ENCODE assay signal across 22 cellular contexts in genomic region chr6:127808118-127808517, GRCh38.
DNase-seq lines count a peak whose midpoint lies in the region; ATAC-seq and TF ChIP-seq lines count a peak whose summit lies in the region.
"Had no signal": no experiment of that assay in that cellular context is flagged by ENCODE, and none has a peak within 500 bp of the region (broad histone marks: within the 10 kb centered on the region; RNA-seq: fewer than 3 reads in every experiment).

No MANE protein-coding gene starts in this region.

- intact Hi-C loops in activated CD4-positive, alpha-beta T cell treated with anti-CD3 and anti-CD28 coated beads for 36 hours (cut with DNase I, micrococcal nuclease): no loop called here

- no peak overlapping the region for H3K4me3 ChIP-seq in osteoblast (ENCODE audit: insufficient read depth, low read length)
- H3K4me3 ChIP-seq: BLaER1, SJCRH30 had no signal

- no peak for TF ChIP-seq CTCF in osteoblast (IDR thresholded peaks at IDR 0.05; ENCODE audit: extremely low read depth, low read depth, low read length)

- no peak overlapping the region for H3K27ac ChIP-seq in osteoblast (ENCODE audit: low read depth, low read length)
- H3K27ac ChIP-seq: 22Rv1, BLaER1, SJCRH30 had no signal

- peak overlapping the region; percentile 11 for H3K4me3 Mint-ChIP-seq in activated CD4-positive, alpha-beta T cell treated with anti-CD3 and anti-CD28 coated beads for 36 hours
- no peak overlapping the region for H3K4me3 Mint-ChIP-seq in activated naive CD4-positive, alpha-beta T cell treated with anti-CD3 and anti-CD28 coated beads, Interleukin-2, amount 50 U/mL, for 24 hours
- peak overlapping the region; percentile 45 for H3K4me3 Mint-ChIP-seq in activated naive CD8-positive, alpha-beta T cell treated with anti-CD3 and anti-CD28 coated beads, Interleukin-2, amount 50 U/mL, for 24 hours
- peak overlapping the region in 1 of 2 donors; percentile 59 for H3K4me3 Mint-ChIP-seq in stimulated activated naive CD8-positive, alpha-beta T cell treated with anti-CD3 and anti-CD28 coated beads, Interleukin-15, amount 100 ng/mL, for 72 hours
- H3K4me3 Mint-ChIP-seq: H9, HFFc6, IgD-negative memory B cell had no signal

- no peak for DNase-seq in activated CD4-positive, alpha-beta T cell treated with anti-CD3 and anti-CD28 coated beads for 36 hours
- DNase-seq in activated CD4-positive, alpha-beta T cell treated with anti-CD3 and anti-CD28 coated beads, Interleukin-2, amount 50 U/mL, for 4 hours: no peak
- DNase-seq in activated naive CD4-positive, alpha-beta T cell treated with anti-CD3 and anti-CD28 coated beads, Interleukin-2, amount 50 U/mL, for 16 hours: no peak
- DNase-seq in activated naive CD8-positive, alpha-beta T cell treated with anti-CD3 and anti-CD28 coated beads, Interleukin-2, amount 50 U/mL, for 24 hours: no peak
- DNase-seq in stimulated activated naive CD8-positive, alpha-beta T cell treated with anti-CD3 and anti-CD28 coated beads, Interleukin-15, amount 100 ng/mL, for 72 hours: no peak
- DNase-seq in GM19238 (ENCODE audit: insufficient read length, low spot score): no peak
- DNase-seq in osteoblast (ENCODE audit: insufficient read length, low spot score, missing footprints): no peak
- DNase-seq: ACHN, DMS53, GDM1, H9, HFFc6, Karpas-422, NCI-H1694 treated with DMSO at 0.1 percent for 48 hours, NCI-H2081 treated with DMSO at 0.1 percent for 48 hours, NCI-H446, OCI-M1 had no signal

- no peak overlapping the region for H2AFZ ChIP-seq in osteoblast (ENCODE audit: low read length)

- peak overlapping the region; percentile 64 for H3K27ac Mint-ChIP-seq in activated CD4-positive, alpha-beta T cell treated with anti-CD3 and anti-CD28 coated beads for 36 hours
- H3K27ac Mint-ChIP-seq in activated naive CD4-positive, alpha-beta T cell treated with anti-CD3 and anti-CD28 coated beads, Interleukin-2, amount 50 U/mL, for 24 hours: peak overlapping the region; percentile 80
- H3K27ac Mint-ChIP-seq in activated naive CD8-positive, alpha-beta T cell treated with anti-CD3 and anti-CD28 coated beads, Interleukin-2, amount 50 U/mL, for 24 hours: peak overlapping the region; percentile 69
- peak overlapping the region; percentile 69 to 71 for H3K27ac Mint-ChIP-seq in stimulated activated naive CD8-positive, alpha-beta T cell treated with anti-CD3 and anti-CD28 coated beads, Interleukin-15, amount 100 ng/mL, for 72 hours
- H3K27ac Mint-ChIP-seq: H9, HFFc6, IgD-negative memory B cell had no signal

- no peaks in the 10 kb centered on the region for H3K4me1 ChIP-seq in osteoblast (ENCODE audit: insufficient read depth, low read length)
- H3K4me1 ChIP-seq: BLaER1, SJCRH30 had no signal

- H3K9me3 ChIP-seq in osteoblast (ENCODE audit: low read depth, low read length): no peaks in the 10 kb centered on the region
- H3K9me3 ChIP-seq: BLaER1, SJCRH30 had no signal

- H3K27me3 ChIP-seq in osteoblast (ENCODE audit: insufficient read depth, low read length): no peaks in the 10 kb centered on the region
- H3K27me3 ChIP-seq: BLaER1, SJCRH30 had no signal

- no peaks in the 10 kb centered on the region for H3K79me2 ChIP-seq in osteoblast (ENCODE audit: insufficient read depth, low read length)

- no peaks in the 10 kb centered on the region for H3K27me3 Mint-ChIP-seq in activated CD4-positive, alpha-beta T cell treated with anti-CD3 and anti-CD28 coated beads for 36 hours
- no peaks in the 10 kb centered on the region for H3K27me3 Mint-ChIP-seq in activated naive CD4-positive, alpha-beta T cell treated with anti-CD3 and anti-CD28 coated beads, Interleukin-2, amount 50 U/mL, for 24 hours
- H3K27me3 Mint-ChIP-seq in activated naive CD8-positive, alpha-beta T cell treated with anti-CD3 and anti-CD28 coated beads, Interleukin-2, amount 50 U/mL, for 24 hours: no peaks in the 10 kb centered on the region
- no peaks in the 10 kb centered on the region for H3K27me3 Mint-ChIP-seq in stimulated activated naive CD8-positive, alpha-beta T cell treated with anti-CD3 and anti-CD28 coated beads, Interleukin-15, amount 100 ng/mL, for 72 hours

- peaks cover 4% of the 10 kb centered on the region for H3K9me3 Mint-ChIP-seq in activated CD4-positive, alpha-beta T cell treated with anti-CD3 and anti-CD28 coated beads for 36 hours (ENCODE audit: low read depth)
- peaks cover 4% of the 10 kb centered on the region for H3K9me3 Mint-ChIP-seq in activated naive CD4-positive, alpha-beta T cell treated with anti-CD3 and anti-CD28 coated beads, Interleukin-2, amount 50 U/mL, for 24 hours
- H3K9me3 Mint-ChIP-seq in activated naive CD8-positive, alpha-beta T cell treated with anti-CD3 and anti-CD28 coated beads, Interleukin-2, amount 50 U/mL, for 24 hours: no peaks in the 10 kb centered on the region
- H3K9me3 Mint-ChIP-seq in stimulated activated naive CD8-positive, alpha-beta T cell treated with anti-CD3 and anti-CD28 coated beads, Interleukin-15, amount 100 ng/mL, for 72 hours: peaks cover 3 to 4% of the 10 kb centered on the region in 2 donors
- H3K9me3 Mint-ChIP-seq: H9, HFFc6 had no signal

- H3K4me2 ChIP-seq in osteoblast (ENCODE audit: insufficient read depth, low read length): no peak overlapping the region
- H3K4me2 ChIP-seq: BLaER1 had no signal

- H3K36me3 Mint-ChIP-seq in activated CD4-positive, alpha-beta T cell treated with anti-CD3 and anti-CD28 coated beads for 36 hours (ENCODE audit: low read depth): peaks cover 44% of the 10 kb centered on the region
- peaks cover 33% of the 10 kb centered on the region for H3K36me3 Mint-ChIP-seq in activated naive CD4-positive, alpha-beta T cell treated with anti-CD3 and anti-CD28 coated beads, Interleukin-2, amount 50 U/mL, for 24 hours
- H3K36me3 Mint-ChIP-seq in activated naive CD8-positive, alpha-beta T cell treated with anti-CD3 and anti-CD28 coated beads, Interleukin-2, amount 50 U/mL, for 24 hours (ENCODE audit: low read depth): peaks cover 39% of the 10 kb centered on the region
- H3K36me3 Mint-ChIP-seq: IgD-negative memory B cell had no signal

- CTCF ChIA-PET in activated CD4-positive, alpha-beta T cell treated with anti-CD3 and anti-CD28 coated beads for 36 hours (lab: Charles Lee): interaction anchor here (0.8 to 3.6 kb wide), 5 partner anchors 11 to 323 kb away, joined by 3 to 15 read pairs (median 6); no protein-coding TSS in a partner anchor

- H3K36me3 ChIP-seq in osteoblast (ENCODE audit: insufficient read depth, low read length): no peaks in the 10 kb centered on the region
- H3K36me3 ChIP-seq: BLaER1, SJCRH30 had no signal

- H3K4me1 Mint-ChIP-seq in activated CD4-positive, alpha-beta T cell treated with anti-CD3 and anti-CD28 coated beads for 36 hours: peaks cover 86% of the 10 kb centered on the region
- H3K4me1 Mint-ChIP-seq in activated naive CD4-positive, alpha-beta T cell treated with anti-CD3 and anti-CD28 coated beads, Interleukin-2, amount 50 U/mL, for 24 hours: peaks cover 95% of the 10 kb centered on the region
- H3K4me1 Mint-ChIP-seq in activated naive CD8-positive, alpha-beta T cell treated with anti-CD3 and anti-CD28 coated beads, Interleukin-2, amount 50 U/mL, for 24 hours: peaks cover 82% of the 10 kb centered on the region
- H3K4me1 Mint-ChIP-seq in stimulated activated naive CD8-positive, alpha-beta T cell treated with anti-CD3 and anti-CD28 coated beads, Interleukin-15, amount 100 ng/mL, for 72 hours: peaks cover 85% of the 10 kb centered on the region
- H3K4me1 Mint-ChIP-seq: IgD-negative memory B cell had no signal

- POLR2A ChIA-PET in activated CD4-positive, alpha-beta T cell treated with anti-CD3 and anti-CD28 coated beads for 36 hours (lab: Charles Lee): no interaction called here

- H4K20me1 ChIP-seq in osteoblast (ENCODE audit: insufficient read depth, low read length): no peaks in the 10 kb centered on the region
- H4K20me1 ChIP-seq: BLaER1 had no signal

- no peak for ATAC-seq in activated CD4-positive, alpha-beta T cell treated with anti-CD3 and anti-CD28 coated beads for 36 hours
- no peak for ATAC-seq in activated naive CD8-positive, alpha-beta T cell treated with anti-CD3 and anti-CD28 coated beads, Interleukin-2, amount 50 U/mL, for 24 hours
- ATAC-seq in stimulated activated naive CD8-positive, alpha-beta T cell treated with anti-CD3 and anti-CD28 coated beads, Interleukin-15, amount 100 ng/mL, for 72 hours: no peak
